Comparison of ENCODE assay signal across 25 cellular contexts in genomic region chr6:167647333-167647732, GRCh38.
DNase-seq lines count a peak whose midpoint lies in the region; ATAC-seq and TF ChIP-seq lines count a peak whose summit lies in the region.
"Had no signal": no experiment of that assay in that cellular context is flagged by ENCODE, and none has a peak within 500 bp of the region (broad histone marks: within the 10 kb centered on the region; RNA-seq: fewer than 3 reads in every experiment).

No MANE protein-coding gene starts in this region.

- H3K27ac ChIP-seq in SK-N-MC: peak overlapping the region; percentile 37; the same call in 1 of the 2 replicates
- H3K27ac ChIP-seq: cardiac muscle cell, psoas muscle had no signal

- H3K9ac ChIP-seq in SK-N-MC (ENCODE audit: insufficient read length): no peak overlapping the region

- H3K27me3 Mint-ChIP-seq in natural killer cell treated with Interleukin-12 subunit alpha and Interleukin-12 subunit beta and Interleukin-15 and Interleukin-18, amount 100 ng/mL, for 72 hours: peaks cover 0 to 4% of the 10 kb centered on the region in 2 donors
- peaks cover 4 to 13% of the 10 kb centered on the region in 2 donors for H3K27me3 Mint-ChIP-seq in natural killer cell (ENCODE audit: low read depth in 2 of 2)
- peaks cover 15% of the 10 kb centered on the region for H3K27me3 Mint-ChIP-seq in activated CD4-positive, alpha-beta T cell treated with anti-CD3 and anti-CD28 coated beads for 36 hours

- intact Hi-C loops in natural killer cell (cut with micrococcal nuclease): no loop called here
- intact Hi-C loops in activated CD4-positive, alpha-beta T cell treated with anti-CD3 and anti-CD28 coated beads for 36 hours (cut with DNase I, micrococcal nuclease): no loop called here

- POLR2A ChIA-PET in activated CD4-positive, alpha-beta T cell treated with anti-CD3 and anti-CD28 coated beads for 36 hours (lab: Charles Lee): no interaction called here

- H3K4me3 ChIP-seq in SK-N-MC (no peak overlapping the region), fibroblast of pulmonary artery (replicated peaks; ENCODE audit: low read depth, low read length) (no peak overlapping the region)
- H3K4me3 ChIP-seq: cardiac muscle cell, HAP-1, lung, psoas muscle had no signal

- H3K4me1 Mint-ChIP-seq in natural killer cell treated with Interleukin-12 subunit alpha and Interleukin-12 subunit beta and Interleukin-15 and Interleukin-18, amount 100 ng/mL, for 72 hours (ENCODE audit: low read depth in 2 of 2): peaks cover 0 to 8% of the 10 kb centered on the region in 2 donors
- no peaks in the 10 kb centered on the region for H3K4me1 Mint-ChIP-seq in natural killer cell
- no peaks in the 10 kb centered on the region for H3K4me1 Mint-ChIP-seq in activated CD4-positive, alpha-beta T cell treated with anti-CD3 and anti-CD28 coated beads for 36 hours

- no peaks in the 10 kb centered on the region for H3K36me3 ChIP-seq in SK-N-MC (ENCODE audit: insufficient read depth, low read length)
- H3K36me3 ChIP-seq: cardiac muscle cell, HAP-1 had no signal

- no peaks in the 10 kb centered on the region for H3K9me3 Mint-ChIP-seq in natural killer cell treated with Interleukin-12 subunit alpha and Interleukin-12 subunit beta and Interleukin-15 and Interleukin-18, amount 100 ng/mL, for 72 hours
- H3K9me3 Mint-ChIP-seq in natural killer cell: no peaks in the 10 kb centered on the region
- H3K9me3 Mint-ChIP-seq in activated CD4-positive, alpha-beta T cell treated with anti-CD3 and anti-CD28 coated beads for 36 hours (ENCODE audit: low read depth): no peaks in the 10 kb centered on the region
- H3K9me3 Mint-ChIP-seq: activated T-cell treated with anti-CD3 and anti-CD28 coated beads, Interleukin-2, amount 50 U/mL, for 4 hours had no signal

- no peak overlapping the region for H3K27ac Mint-ChIP-seq in natural killer cell treated with Interleukin-12 subunit alpha and Interleukin-12 subunit beta and Interleukin-15 and Interleukin-18, amount 100 ng/mL, for 72 hours
- H3K27ac Mint-ChIP-seq in natural killer cell: no peak overlapping the region
- no peak overlapping the region for H3K27ac Mint-ChIP-seq in activated CD4-positive, alpha-beta T cell treated with anti-CD3 and anti-CD28 coated beads for 36 hours
- H3K27ac Mint-ChIP-seq: B cell had no signal

- DNase-seq in natural killer cell treated with Interleukin-12 subunit alpha and Interleukin-12 subunit beta and Interleukin-15 and Interleukin-18, amount 100 ng/mL, for 72 hours (ENCODE audit: low spot score): peak; percentile 35
- DNase-seq in natural killer cell: no peak
- DNase-seq in SK-N-MC (ENCODE audit: low read depth, low spot score): no peak
- peak; percentile 46 for DNase-seq in fibroblast of pulmonary artery (ENCODE audit: low read depth)
- DNase-seq in activated CD4-positive, alpha-beta T cell treated with anti-CD3 and anti-CD28 coated beads for 36 hours: no peak
- DNase-seq in occipital lobe (lab: John Stamatoyannopoulos, UW): no peak
- no peak for DNase-seq in activated CD4-positive, alpha-beta T cell treated with anti-CD3 and anti-CD28 coated beads, Interleukin-2, amount 50 U/mL, for 48 hours
- DNase-seq: activated CD4-positive, CD25-positive, alpha-beta regulatory T cell treated with anti-CD3 and anti-CD28 coated beads, Interleukin-2, amount 50 U/mL, for 72 hours; activated naive CD4-positive, alpha-beta T cell treated with Interleukin-2 at 50 U/mL for 16 hours; activated T-cell treated with anti-CD3 and anti-CD28 coated beads, Interleukin-2, amount 50 U/mL, for 4 hours; amniotic stem cell; Caco-2; cortex of kidney; glutamatergic neuron; NCI-H1417; NCI-H82; psoas muscle; SIG-M5; stimulated activated CD8-positive, alpha-beta memory T cell treated with anti-CD3 and anti-CD28 coated beads, Interleukin-4, amount 100 ng/mL, for 48 hours; trophoblast cell had no signal

- no peaks in the 10 kb centered on the region for H3K36me3 Mint-ChIP-seq in natural killer cell treated with Interleukin-12 subunit alpha and Interleukin-12 subunit beta and Interleukin-15 and Interleukin-18, amount 100 ng/mL, for 72 hours
- no peaks in the 10 kb centered on the region for H3K36me3 Mint-ChIP-seq in natural killer cell
- no peaks in the 10 kb centered on the region for H3K36me3 Mint-ChIP-seq in activated CD4-positive, alpha-beta T cell treated with anti-CD3 and anti-CD28 coated beads for 36 hours (ENCODE audit: low read depth)

- peak; percentile 30 to 35 for ATAC-seq in natural killer cell treated with Interleukin-12 subunit alpha and Interleukin-12 subunit beta and Interleukin-15 and Interleukin-18, amount 100 ng/mL, for 72 hours
- ATAC-seq in natural killer cell (no peak), HG02870 (IDR thresholded peaks at IDR 0.05; ENCODE audit: unreplicated experiment) (no peak)
- no peak for ATAC-seq in activated CD4-positive, alpha-beta T cell treated with anti-CD3 and anti-CD28 coated beads for 36 hours
- ATAC-seq: activated T-cell treated with anti-CD3 and anti-CD28 coated beads, Interleukin-2, amount 50 U/mL, for 4 hours; psoas muscle had no signal

- no peak for TF ChIP-seq CTCF in natural killer cell (IDR thresholded peaks at IDR 0.05)
- TF ChIP-seq CTCF in fibroblast of pulmonary artery (IDR thresholded peaks at IDR 0.05; ENCODE audit: low read length, missing control alignments): no peak

- H3K4me3 Mint-ChIP-seq in natural killer cell treated with Interleukin-12 subunit alpha and Interleukin-12 subunit beta and Interleukin-15 and Interleukin-18, amount 100 ng/mL, for 72 hours: peak overlapping the region; percentile 33
- no peak overlapping the region for H3K4me3 Mint-ChIP-seq in natural killer cell
- H3K4me3 Mint-ChIP-seq in activated CD4-positive, alpha-beta T cell treated with anti-CD3 and anti-CD28 coated beads for 36 hours: no peak overlapping the region
- H3K4me3 Mint-ChIP-seq: activated T-cell treated with anti-CD3 and anti-CD28 coated beads, Interleukin-2, amount 50 U/mL, for 4 hours; B cell had no signal

- H3K9me3 ChIP-seq in SK-N-MC (ENCODE audit: low read depth, low read length): no peaks in the 10 kb centered on the region
- H3K9me3 ChIP-seq: Caco-2, HAP-1, psoas muscle had no signal

- CTCF ChIA-PET in activated CD4-positive, alpha-beta T cell treated with anti-CD3 and anti-CD28 coated beads for 36 hours (lab: Charles Lee): no interaction called here

Comparison
In these comparisons a context has a peak if more than half of its experiments do, and no peak if none do; other contexts are left out.
1. ATAC-seq: peak in natural killer cell treated with Interleukin-12 subunit alpha and Interleukin-12 subunit beta and Interleukin-15 and Interleukin-18, amount 100 ng/mL, for 72 hours (2 of 2); none in natural killer cell (0 of 3), activated CD4-positive, alpha-beta T cell treated with anti-CD3 and anti-CD28 coated beads for 36 hours (single experiment) and HG02870 (single experiment).
2. DNase-seq: peak in natural killer cell treated with Interleukin-12 subunit alpha and Interleukin-12 subunit beta and Interleukin-15 and Interleukin-18, amount 100 ng/mL, for 72 hours (single experiment) and fibroblast of pulmonary artery (single experiment); none in natural killer cell (single experiment), SK-N-MC (single experiment), activated CD4-positive, alpha-beta T cell treated with anti-CD3 and anti-CD28 coated beads for 36 hours (single experiment), occipital lobe (single experiment) and activated CD4-positive, alpha-beta T cell treated with anti-CD3 and anti-CD28 coated beads, Interleukin-2, amount 50 U/mL, for 48 hours (0 of 2).